2 cellular contexts compared by ENCODE assay signal in genomic region chr3:169901453-169901852, GRCh38.
TF ChIP-seq lines count a peak whose summit lies in the region.

No MANE protein-coding gene starts in this region.

TF ChIP-seq in HCT116, 20 proteins besides CTCF, POLR2A, EP300 and RAD21:
- no peak for TF ChIP-seq CEBPB (IDR thresholded peaks at IDR 0.05; ENCODE audit: low read depth)
- TF ChIP-seq EZH2 (IDR thresholded peaks at IDR 0.05): no peak
- TF ChIP-seq CBX3 (IDR thresholded peaks at IDR 0.05; ENCODE audit: low read depth): peak; percentile 76; the same call in 1 of the 2 replicates
- TF ChIP-seq TCF7L2 (IDR thresholded peaks at IDR 0.05; ENCODE audit: borderline replicate concordance, extremely low read depth, insufficient read depth, insufficient read length): no peak
- no peak for TF ChIP-seq EGR1 (IDR thresholded peaks at IDR 0.05; ENCODE audit: low read depth)

TF ChIP-seq in K562, 482 proteins besides CTCF, POLR2A, EP300 and RAD21:
- peak; percentile 68; the same call in 1 of the 2 replicates for TF ChIP-seq XRCC3 (IDR thresholded peaks at IDR 0.05)
- no peak for TF ChIP-seq HINFP (tag; conservative IDR thresholded peaks at IDR 0.05; ENCODE audit: low read depth)
- TF ChIP-seq TRIM24 (IDR thresholded peaks at IDR 0.05): peak in 1 of 2 experiments; percentile 74; a peak in 3 of 4 replicates
- peak; percentile 97 for TF ChIP-seq TRIM28 (IDR thresholded peaks at IDR 0.05)
- peak; percentile 80 for TF ChIP-seq CBX5 (IDR thresholded peaks at IDR 0.05; ENCODE audit: borderline replicate concordance, low read depth)
- TF ChIP-seq ZNF518B (CRISPR knock-in tag; IDR thresholded peaks at IDR 0.05): no peak
- TF ChIP-seq ARNT (IDR thresholded peaks at IDR 0.05): 0 out of 4 replicates have a peak, but pooled peaks of 1 of the 2 experiments have one; percentile 43
- TF ChIP-seq CBX3 (IDR thresholded peaks at IDR 0.05; ENCODE audit: borderline replicate concordance in 1 of 2, low read length in 2 of 2): peak in 1 of 2 experiments; percentile 98; a peak in 2 of 3 replicates
